Comparison of ENCODE assay signal across 1 cellular context in the genomic region with DNA sequence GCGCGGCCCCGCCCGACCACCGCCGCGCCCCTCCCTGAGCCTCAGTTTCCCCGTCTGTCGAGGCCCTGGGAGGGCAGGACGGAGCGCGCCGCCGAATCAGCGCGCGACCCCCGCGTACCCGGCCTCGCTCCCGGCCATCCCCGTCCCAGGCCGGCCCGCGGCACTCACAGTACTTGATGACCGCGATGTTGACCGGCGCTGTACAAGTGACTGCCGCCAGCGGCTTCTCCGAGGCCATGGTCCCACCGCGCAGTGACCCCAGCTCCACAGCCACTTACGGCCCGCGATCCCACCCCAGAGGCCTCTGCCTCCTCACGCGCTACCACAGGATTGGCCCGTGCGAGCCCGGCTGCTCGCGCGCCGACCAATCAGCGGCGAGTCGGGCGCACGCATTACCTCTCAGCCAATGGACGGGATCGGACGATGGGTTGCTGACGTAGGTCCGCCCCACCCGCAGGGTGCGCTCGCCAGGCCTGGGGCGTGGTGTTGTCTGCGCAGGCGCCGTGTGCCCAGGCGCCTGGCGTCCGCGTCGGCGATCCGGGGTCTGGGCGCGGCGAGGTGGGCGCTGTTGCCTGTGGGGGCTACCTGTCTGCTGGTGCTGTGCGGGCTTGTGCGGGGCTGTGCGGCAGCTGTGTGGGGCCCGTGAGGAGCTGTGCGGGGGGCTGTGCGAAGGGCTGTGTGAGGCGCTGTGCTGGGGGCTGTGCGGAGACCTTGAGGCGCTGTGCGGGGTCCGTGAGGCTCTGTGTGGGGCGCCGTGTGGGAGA.
TF ChIP-seq lines count a peak whose summit lies in the region.

A gene with protein sequence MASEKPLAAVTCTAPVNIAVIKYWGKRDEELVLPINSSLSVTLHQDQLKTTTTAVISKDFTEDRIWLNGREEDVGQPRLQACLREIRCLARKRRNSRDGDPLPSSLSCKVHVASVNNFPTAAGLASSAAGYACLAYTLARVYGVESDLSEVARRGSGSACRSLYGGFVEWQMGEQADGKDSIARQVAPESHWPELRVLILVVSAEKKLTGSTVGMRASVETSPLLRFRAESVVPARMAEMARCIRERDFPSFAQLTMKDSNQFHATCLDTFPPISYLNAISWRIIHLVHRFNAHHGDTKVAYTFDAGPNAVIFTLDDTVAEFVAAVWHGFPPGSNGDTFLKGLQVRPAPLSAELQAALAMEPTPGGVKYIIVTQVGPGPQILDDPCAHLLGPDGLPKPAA (minus strand): TSS at position 249 of the 764 bp plus-strand sequence. CDS start 11 bp downstream, at position 238.

TF ChIP-seq in HEK293, 187 proteins besides CTCF, POLR2A, EP300 and RAD21 (continued from another document):
- TF ChIP-seq, protein P1, sequence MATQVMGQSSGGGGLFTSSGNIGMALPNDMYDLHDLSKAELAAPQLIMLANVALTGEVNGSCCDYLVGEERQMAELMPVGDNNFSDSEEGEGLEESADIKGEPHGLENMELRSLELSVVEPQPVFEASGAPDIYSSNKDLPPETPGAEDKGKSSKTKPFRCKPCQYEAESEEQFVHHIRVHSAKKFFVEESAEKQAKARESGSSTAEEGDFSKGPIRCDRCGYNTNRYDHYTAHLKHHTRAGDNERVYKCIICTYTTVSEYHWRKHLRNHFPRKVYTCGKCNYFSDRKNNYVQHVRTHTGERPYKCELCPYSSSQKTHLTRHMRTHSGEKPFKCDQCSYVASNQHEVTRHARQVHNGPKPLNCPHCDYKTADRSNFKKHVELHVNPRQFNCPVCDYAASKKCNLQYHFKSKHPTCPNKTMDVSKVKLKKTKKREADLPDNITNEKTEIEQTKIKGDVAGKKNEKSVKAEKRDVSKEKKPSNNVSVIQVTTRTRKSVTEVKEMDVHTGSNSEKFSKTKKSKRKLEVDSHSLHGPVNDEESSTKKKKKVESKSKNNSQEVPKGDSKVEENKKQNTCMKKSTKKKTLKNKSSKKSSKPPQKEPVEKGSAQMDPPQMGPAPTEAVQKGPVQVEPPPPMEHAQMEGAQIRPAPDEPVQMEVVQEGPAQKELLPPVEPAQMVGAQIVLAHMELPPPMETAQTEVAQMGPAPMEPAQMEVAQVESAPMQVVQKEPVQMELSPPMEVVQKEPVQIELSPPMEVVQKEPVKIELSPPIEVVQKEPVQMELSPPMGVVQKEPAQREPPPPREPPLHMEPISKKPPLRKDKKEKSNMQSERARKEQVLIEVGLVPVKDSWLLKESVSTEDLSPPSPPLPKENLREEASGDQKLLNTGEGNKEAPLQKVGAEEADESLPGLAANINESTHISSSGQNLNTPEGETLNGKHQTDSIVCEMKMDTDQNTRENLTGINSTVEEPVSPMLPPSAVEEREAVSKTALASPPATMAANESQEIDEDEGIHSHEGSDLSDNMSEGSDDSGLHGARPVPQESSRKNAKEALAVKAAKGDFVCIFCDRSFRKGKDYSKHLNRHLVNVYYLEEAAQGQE (tag by site-specific recombination; IDR thresholded peaks at IDR 0.05): no peak
- TF ChIP-seq ZNF660 (tag by site-specific recombination; IDR thresholded peaks at IDR 0.05): peak; percentile 90
- TF ChIP-seq ZBTB17 (tag by site-specific recombination; IDR thresholded peaks at IDR 0.05): peak; percentile 43
- TF ChIP-seq EGR2 (tag by site-specific recombination; IDR thresholded peaks at IDR 0.05; ENCODE audit: low read depth): peak; percentile 65
- TF ChIP-seq, protein P2, sequence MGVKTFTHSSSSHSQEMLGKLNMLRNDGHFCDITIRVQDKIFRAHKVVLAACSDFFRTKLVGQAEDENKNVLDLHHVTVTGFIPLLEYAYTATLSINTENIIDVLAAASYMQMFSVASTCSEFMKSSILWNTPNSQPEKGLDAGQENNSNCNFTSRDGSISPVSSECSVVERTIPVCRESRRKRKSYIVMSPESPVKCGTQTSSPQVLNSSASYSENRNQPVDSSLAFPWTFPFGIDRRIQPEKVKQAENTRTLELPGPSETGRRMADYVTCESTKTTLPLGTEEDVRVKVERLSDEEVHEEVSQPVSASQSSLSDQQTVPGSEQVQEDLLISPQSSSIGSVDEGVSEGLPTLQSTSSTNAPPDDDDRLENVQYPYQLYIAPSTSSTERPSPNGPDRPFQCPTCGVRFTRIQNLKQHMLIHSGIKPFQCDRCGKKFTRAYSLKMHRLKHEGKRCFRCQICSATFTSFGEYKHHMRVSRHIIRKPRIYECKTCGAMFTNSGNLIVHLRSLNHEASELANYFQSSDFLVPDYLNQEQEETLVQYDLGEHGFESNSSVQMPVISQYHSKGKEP (tag by site-specific recombination; IDR thresholded peaks at IDR 0.05): 0 out of 2 replicates have a peak, but pooled peaks have one; percentile 6
- TF ChIP-seq ZNF10 (tag by site-specific recombination; IDR thresholded peaks at IDR 0.05): peak; percentile 60; the same call in 1 of the 2 replicates
- TF ChIP-seq ZNF610 (tag by site-specific recombination; IDR thresholded peaks at IDR 0.05; ENCODE audit: borderline replicate concordance): no peak
- TF ChIP-seq ZNF544 (tag by site-specific recombination; IDR thresholded peaks at IDR 0.05): no peak
- TF ChIP-seq, protein P3, sequence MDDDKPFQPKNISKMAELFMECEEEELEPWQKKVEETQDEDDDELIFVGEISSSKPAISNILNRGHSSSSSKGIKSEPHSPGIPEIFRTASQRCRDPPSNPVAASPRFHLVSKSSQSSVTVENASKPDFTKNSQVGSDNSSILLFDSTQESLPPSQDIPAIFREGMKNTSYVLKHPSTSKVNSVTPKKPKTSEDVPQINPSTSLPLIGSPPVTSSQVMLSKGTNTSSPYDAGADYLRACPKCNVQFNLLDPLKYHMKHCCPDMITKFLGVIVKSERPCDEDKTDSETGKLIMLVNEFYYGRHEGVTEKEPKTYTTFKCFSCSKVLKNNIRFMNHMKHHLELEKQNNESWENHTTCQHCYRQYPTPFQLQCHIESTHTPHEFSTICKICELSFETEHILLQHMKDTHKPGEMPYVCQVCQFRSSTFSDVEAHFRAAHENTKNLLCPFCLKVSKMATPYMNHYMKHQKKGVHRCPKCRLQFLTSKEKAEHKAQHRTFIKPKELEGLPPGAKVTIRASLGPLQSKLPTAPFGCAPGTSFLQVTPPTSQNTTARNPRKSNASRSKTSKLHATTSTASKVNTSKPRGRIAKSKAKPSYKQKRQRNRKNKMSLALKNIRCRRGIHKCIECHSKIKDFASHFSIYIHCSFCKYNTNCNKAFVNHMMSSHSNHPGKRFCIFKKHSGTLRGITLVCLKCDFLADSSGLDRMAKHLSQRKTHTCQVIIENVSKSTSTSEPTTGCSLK (tag by site-specific recombination; IDR thresholded peaks at IDR 0.05): no peak
- no peak for TF ChIP-seq KLF7 (tag by site-specific recombination; IDR thresholded peaks at IDR 0.05; ENCODE audit: borderline replicate concordance)
- TF ChIP-seq ZNF791 (tag by site-specific recombination; IDR thresholded peaks at IDR 0.05): no peak
- TF ChIP-seq SP3 (tag by site-specific recombination; IDR thresholded peaks at IDR 0.05): peak; percentile 89
- no peak for TF ChIP-seq ZNF621 (tag by site-specific recombination; IDR thresholded peaks at IDR 0.05)
- TF ChIP-seq ZNF837 (tag by site-specific recombination; IDR thresholded peaks at IDR 0.05): no peak
- TF ChIP-seq ZNF629 (tag by site-specific recombination; IDR thresholded peaks at IDR 0.05): peak; percentile 20; the same call in 1 of the 2 replicates
- no peak for TF ChIP-seq ZNF248 (tag by site-specific recombination; IDR thresholded peaks at IDR 0.05)
- TF ChIP-seq GFI1B (tag by site-specific recombination; IDR thresholded peaks at IDR 0.05): no peak
- TF ChIP-seq ZBTB20 (tag by site-specific recombination; IDR thresholded peaks at IDR 0.05): peak; percentile 49; the same call in 1 of the 2 replicates
- peak; percentile 98 for TF ChIP-seq GLIS1 (tag by site-specific recombination; IDR thresholded peaks at IDR 0.05)
- TF ChIP-seq SP2 (tag by site-specific recombination; IDR thresholded peaks at IDR 0.05): peak; percentile 100
